In genomic region chr4:116544946-116545345, GRCh38 we compare ENCODE assay signal across 6 cellular contexts.
"Had no signal": no experiment of that assay in that cellular context is flagged by ENCODE, and none has a peak within 500 bp of the region (broad histone marks: within the 10 kb centered on the region; RNA-seq: fewer than 3 reads in every experiment).

No MANE protein-coding gene starts in this region.

- DNase-seq: IMR-90, KBM-7 had no signal

- H3K27ac ChIP-seq: HL-60 had no signal

- FAIRE-seq: HepG2, HTR-8/SVneo, K562 had no signal

- H3K4me3 ChIP-seq: K562 had no signal

- ATAC-seq: HepG2, K562 had no signal
